26 cellular contexts compared by ENCODE assay signal in genomic region chr11:69865707-69866106, GRCh38. TPM values are rescaled to one million over a fixed set of nuclear protein-coding genes. Genes with fewer than 3 reads are reported as not detected.
A peak's percentile ranks its signal among the peaks of the same experiment; 100 is the strongest.
DNase-seq lines count a peak whose midpoint lies in the region; ATAC-seq and TF ChIP-seq lines count a peak whose summit lies in the region.
"Had no signal": no experiment of that assay in that cellular context is flagged by ENCODE, and none has a peak within 500 bp of the region (broad histone marks: within the 10 kb centered on the region; RNA-seq: fewer than 3 reads in every experiment).

No MANE protein-coding gene starts in this region.

- peaks cover 37% of the 10 kb centered on the region for H3K27me3 ChIP-seq in lower lobe of right lung (ENCODE audit: low read depth)
- H3K27me3 ChIP-seq in neural progenitor cell: no peaks in the 10 kb centered on the region
- H3K27me3 ChIP-seq: BE2C had no signal

- H3F3A ChIP-seq in neural progenitor cell (ENCODE audit: low read depth): peaks cover 14% of the 10 kb centered on the region

- no peaks in the 10 kb centered on the region for H3K9me3 Mint-ChIP-seq in neural progenitor cell
- H3K9me3 Mint-ChIP-seq: CD14-positive monocyte; CD4-positive, alpha-beta T cell; CD8-positive, alpha-beta memory T cell; GM23338; HFFc6 had no signal

- intact Hi-C loops in cardiac septum (cut with DNase I): no loop called here
- intact Hi-C loops in left cardiac atrium (cut with DNase I): no loop called here
- intact Hi-C loops in lower lobe of right lung (cut with DNase I): no loop called here
- intact Hi-C loops in sciatic nerve (cut with DNase I): no loop called here

- H3K36me3 Mint-ChIP-seq in neural progenitor cell: no peaks in the 10 kb centered on the region
- H3K36me3 Mint-ChIP-seq: CD14-positive monocyte; CD8-positive, alpha-beta memory T cell had no signal

- peak overlapping the region; percentile 87 for H3K27ac Mint-ChIP-seq in neural progenitor cell
- H3K27ac Mint-ChIP-seq: CD14-positive monocyte; CD4-positive, alpha-beta T cell; CD8-positive, alpha-beta memory T cell; GM23338; HFFc6 had no signal

- H3K9me3 ChIP-seq in lower lobe of right lung (no peaks in the 10 kb centered on the region), neural progenitor cell (ENCODE audit: low read depth) (no peaks in the 10 kb centered on the region)
- H3K9me3 ChIP-seq: A549; BE2C; BLaER1 treated with 17β-estradiol and CSF1 and Interleukin-3, amounts not matched to agents 10 nM and 100 nM; HAP-1 had no signal

- H3K4me1 ChIP-seq in lower lobe of right lung (no peaks in the 10 kb centered on the region), neural progenitor cell (peaks cover 26% of the 10 kb centered on the region)
- H3K4me1 ChIP-seq: A549, BE2C, HAP-1 had no signal

- H3K4me3 Mint-ChIP-seq in neural progenitor cell: no peak overlapping the region
- H3K4me3 Mint-ChIP-seq: CD14-positive monocyte; CD4-positive, alpha-beta T cell; CD8-positive, alpha-beta memory T cell; GM23338; HFFc6 had no signal

- peak; percentile 7 for DNase-seq in cardiac septum (ENCODE audit: low spot score)
- DNase-seq in left cardiac atrium: no peak
- peak; percentile 10 for DNase-seq in lower lobe of right lung
- DNase-seq in neural progenitor cell (ENCODE audit: low spot score): no peak
- peak; percentile 45 for DNase-seq in sciatic nerve (ENCODE audit: low spot score)
- no peak for DNase-seq in 8988T
- DNase-seq: ACHN; AML-193; BE2C; CD4-positive, alpha-beta T cell; CD8-positive, alpha-beta memory T cell; DMS 273 treated with DMSO at 0.1 percent for 48 hours; DMS79; EL; GDM1; HFFc6 had no signal

- no peaks in the 10 kb centered on the region for H4K20me1 ChIP-seq in neural progenitor cell (ENCODE audit: low read depth)

- TF ChIP-seq CTCF in lower lobe of right lung (IDR thresholded peaks at IDR 0.05) (no peak), neural progenitor cell (IDR thresholded peaks at IDR 0.05) (no peak)

- H3K79me2 ChIP-seq in neural progenitor cell (ENCODE audit: low read depth): no peaks in the 10 kb centered on the region

- H2AFZ ChIP-seq in neural progenitor cell (replicated peaks): no peak overlapping the region
- H2AFZ ChIP-seq: GM23338 had no signal

- no peak overlapping the region for H3K9ac ChIP-seq in neural progenitor cell
- H3K9ac ChIP-seq: BLaER1 treated with 17β-estradiol and CSF1 and Interleukin-3, amounts not matched to agents 10 nM and 100 nM had no signal

- H3K27ac ChIP-seq in lower lobe of right lung (no peak overlapping the region), neural progenitor cell (no peak overlapping the region)
- H3K27ac ChIP-seq: 22Rv1; A549; BLaER1 treated with 17β-estradiol and CSF1 and Interleukin-3, amounts not matched to agents 10 nM and 100 nM had no signal

- H3K36me3 ChIP-seq in lower lobe of right lung: no peaks in the 10 kb centered on the region
- H3K36me3 ChIP-seq in neural progenitor cell: no peaks in the 10 kb centered on the region
- H3K36me3 ChIP-seq: BE2C; BLaER1 treated with 17β-estradiol and CSF1 and Interleukin-3, amounts not matched to agents 10 nM and 100 nM; HAP-1 had no signal

- H3K4me2 ChIP-seq in neural progenitor cell: no peak overlapping the region
- H3K4me2 ChIP-seq: A549; BLaER1 treated with 17β-estradiol and CSF1 and Interleukin-3, amounts not matched to agents 10 nM and 100 nM; GM23338 had no signal

- peaks cover 55% of the 10 kb centered on the region for H3K4me1 Mint-ChIP-seq in neural progenitor cell
- H3K4me1 Mint-ChIP-seq: CD14-positive monocyte; CD8-positive, alpha-beta memory T cell had no signal

- ATAC-seq in left cardiac atrium: no peak
- no peak for ATAC-seq in lower lobe of right lung
- ATAC-seq in sciatic nerve: no peak
- no peak for ATAC-seq in HG03378 (IDR thresholded peaks at IDR 0.05; ENCODE audit: unreplicated experiment)
- no peak for ATAC-seq in HG03139 (IDR thresholded peaks at IDR 0.05; ENCODE audit: unreplicated experiment)
- ATAC-seq: A549, GM12878, GM23338 had no signal

- no peak overlapping the region for H3K4me3 ChIP-seq in lower lobe of right lung
- H3K4me3 ChIP-seq in neural progenitor cell: no peak overlapping the region
- H3K4me3 ChIP-seq: A549; BLaER1 treated with 17β-estradiol and CSF1 and Interleukin-3, amounts not matched to agents 10 nM and 100 nM; GM12878; GM23338; HAP-1 had no signal

- peaks cover 18% of the 10 kb centered on the region for H3K27me3 Mint-ChIP-seq in neural progenitor cell (ENCODE audit: insufficient read depth, low read depth)

RNA-seq across cellular contexts. Expression of gene FGF3, which starts 46.5 kb away (rescaled TPM):
- total RNA-seq in cardiac septum (not detected), left cardiac atrium (not detected), lower lobe of right lung (not detected), neural progenitor cell (ENCODE audit: low replicate concordance) (not detected in 2 replicates), sciatic nerve (not detected)
- total RNA-seq: CD4-positive, alpha-beta T cell; CD8-positive, alpha-beta memory T cell; GM12878; H4; HFFc6 had no signal

Comparison
In these comparisons a context has a peak if more than half of its experiments do, and no peak if none do; other contexts are left out.
1. DNase-seq: peak in cardiac septum (single experiment), lower lobe of right lung (single experiment) and sciatic nerve (single experiment); none in left cardiac atrium (single experiment), neural progenitor cell (single experiment) and 8988T (single experiment).